8 cellular contexts compared by ENCODE assay signal in the genomic region with DNA sequence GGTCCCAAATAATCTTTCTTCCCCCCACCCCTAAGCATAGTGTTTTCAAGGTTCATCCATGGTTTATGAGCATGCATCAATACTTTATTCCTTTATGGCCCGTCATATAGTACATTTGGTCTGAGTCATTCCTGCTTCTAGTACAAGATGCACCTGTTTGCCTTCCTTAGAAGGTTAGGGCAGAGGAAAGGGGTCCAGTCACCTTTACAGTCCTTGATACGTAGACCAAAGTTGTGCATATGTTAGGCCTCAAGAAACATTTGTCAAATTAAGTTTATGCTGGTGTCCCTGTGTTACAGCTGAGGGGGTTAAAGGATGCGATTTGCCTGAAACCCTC. TPM values are rescaled to one million over a fixed set of nuclear protein-coding genes. Genes with fewer than 3 reads are reported as not detected.
DNase-seq lines count a peak whose midpoint lies in the region; ATAC-seq and TF ChIP-seq lines count a peak whose summit lies in the region.

No MANE protein-coding gene starts in this region.

- peaks cover 37% of the 10 kb centered on the region for H3K36me3 Mint-ChIP-seq in Calu3 (ENCODE audit: insufficient read depth, unreplicated experiment)

- H3K27me3 Mint-ChIP-seq in Calu3 (ENCODE audit: unreplicated experiment): no peaks in the 10 kb centered on the region

- H3K4me2 ChIP-seq in parathyroid adenoma (ENCODE audit: low read length): peak overlapping the region; percentile 68

- peak; percentile 43 to 76 for TF ChIP-seq POLR2A in Peyer's patch (IDR thresholded peaks at IDR 0.05)

- DNase-seq in Calu3: no peak
- no peak for DNase-seq in Peyer's patch
- no peak for DNase-seq in epithelial cell of prostate (ENCODE audit: low read depth, low spot score)
- no peak for DNase-seq in NCI-H1694 treated with DMSO at 0.1 percent for 48 hours (lab: John Stamatoyannopoulos, UW)
- DNase-seq in NCI-H748 treated with DMSO at 0.1 percent for 48 hours (lab: John Stamatoyannopoulos, UW): no peak

- H3K4me1 Mint-ChIP-seq in Calu3 (ENCODE audit: low read depth, unreplicated experiment): peaks cover 21% of the 10 kb centered on the region

- intact Hi-C loops in Calu3 (cut with micrococcal nuclease; ENCODE audit: unreplicated experiment): no loop called here

- H3K79me2 ChIP-seq in parathyroid adenoma: peaks cover 39% of the 10 kb centered on the region

- CTCF ChIA-PET in Calu3 (lab: Charles Lee): interaction anchor here (0.6 to 0.8 kb wide), 2 partner anchors 17 to 53 kb away, joined by 4 to 5 read pairs; no protein-coding TSS in a partner anchor

- H3K9me3 ChIP-seq in Peyer's patch (peaks cover 0 to 4% (median 0%) of the 10 kb centered on the region in 4 donors), parathyroid adenoma (ENCODE audit: control insufficient read depth, low read length) (no peaks in the 10 kb centered on the region)

- no peak for ATAC-seq in GM19467 (IDR thresholded peaks at IDR 0.05; ENCODE audit: unreplicated experiment)
- ATAC-seq in GM19351 (IDR thresholded peaks at IDR 0.05; ENCODE audit: unreplicated experiment): no peak

- peak overlapping the region; percentile 98 to 100 (median 98) for H3K27ac ChIP-seq in Peyer's patch
- H3K27ac ChIP-seq in epithelial cell of prostate: peak overlapping the region; percentile 99
- peak overlapping the region; percentile 99 for H3K27ac ChIP-seq in parathyroid adenoma

- H3K9me3 Mint-ChIP-seq in Calu3 (ENCODE audit: low read depth, unreplicated experiment): no peaks in the 10 kb centered on the region

- no TSS peak for BruUV-seq in Calu3 (replicated peaks; lab: Mats Ljungman, UMichigan)

- H3K36me3 ChIP-seq in Peyer's patch (no peaks in the 10 kb centered on the region), parathyroid adenoma (ENCODE audit: control insufficient read depth, insufficient read depth, low read length) (no peaks in the 10 kb centered on the region)

- H3K4me1 ChIP-seq in Peyer's patch (peaks cover 0 to 40% (median 8%) of the 10 kb centered on the region in 4 donors), parathyroid adenoma (peaks cover 16% of the 10 kb centered on the region)

- H3K4me3 ChIP-seq in Peyer's patch (peak overlapping the region; percentile 90 to 100 (median 96)), parathyroid adenoma (ENCODE audit: low read depth, low read length) (peak overlapping the region; percentile 88)

- peak overlapping the region; percentile 100 for H2AFZ ChIP-seq in parathyroid adenoma

- peak overlapping the region; percentile 90 for H3K4me3 Mint-ChIP-seq in Calu3 (ENCODE audit: low read depth, unreplicated experiment)

- H3K9ac ChIP-seq in parathyroid adenoma: peak overlapping the region; percentile 98

- H3K27me3 ChIP-seq in Peyer's patch: no peaks in the 10 kb centered on the region
- no peaks in the 10 kb centered on the region for H3K27me3 ChIP-seq in parathyroid adenoma (ENCODE audit: control insufficient read depth, insufficient read depth, low read length)

- TF ChIP-seq CTCF in Calu3 (IDR thresholded peaks at IDR 0.05; ENCODE audit: unreplicated experiment) (no peak), Peyer's patch (IDR thresholded peaks at IDR 0.05) (no peak), parathyroid adenoma (IDR thresholded peaks at IDR 0.05) (no peak)

- H3K27ac Mint-ChIP-seq in Calu3 (ENCODE audit: unreplicated experiment): peak overlapping the region; percentile 99

RNA-seq across cellular contexts. Expression of a gene that starts 1.4 kb away (rescaled TPM):
- total RNA-seq in Calu3 (2022) (3.3 and 4.1 TPM in 2 replicates), Peyer's patch (10 to 100 TPM; 15.7 to 39.9 (median 25.3) TPM)

RNA-seq across cellular contexts. Expression of a gene that starts 1.5 kb away (rescaled TPM):
- total RNA-seq in Calu3 (2022) (25.3 and 25.9 TPM in 2 replicates), Peyer's patch (100 to 1,000 TPM; 167 to 754 (median 598) TPM)
